In the genomic region with DNA sequence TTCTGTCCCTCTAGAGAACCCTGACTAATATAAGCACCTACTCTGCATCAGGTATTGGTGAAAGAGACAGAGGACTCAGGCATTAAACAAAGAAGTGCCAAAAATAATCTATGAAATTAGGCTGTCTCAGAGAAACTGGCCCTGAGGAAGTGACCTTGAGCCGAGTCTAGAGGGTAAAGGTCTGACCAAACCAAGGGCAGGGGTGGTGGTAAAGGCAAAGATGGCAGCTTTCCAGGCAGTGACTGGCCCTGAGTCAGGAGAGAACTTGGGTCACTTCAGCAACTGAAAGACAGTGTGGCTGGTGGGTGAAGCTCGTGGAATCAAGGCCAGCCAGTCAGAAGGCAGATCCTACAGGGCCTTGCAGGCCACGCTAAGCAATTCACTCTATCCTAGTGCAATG, we compare ENCODE assay signal across 1 cellular context.
TF ChIP-seq lines count a peak whose summit lies in the region.

No MANE protein-coding gene starts in this region.

TF ChIP-seq in HepG2, 621 proteins besides CTCF, POLR2A, EP300 and RAD21:
- TF ChIP-seq, protein P1, sequence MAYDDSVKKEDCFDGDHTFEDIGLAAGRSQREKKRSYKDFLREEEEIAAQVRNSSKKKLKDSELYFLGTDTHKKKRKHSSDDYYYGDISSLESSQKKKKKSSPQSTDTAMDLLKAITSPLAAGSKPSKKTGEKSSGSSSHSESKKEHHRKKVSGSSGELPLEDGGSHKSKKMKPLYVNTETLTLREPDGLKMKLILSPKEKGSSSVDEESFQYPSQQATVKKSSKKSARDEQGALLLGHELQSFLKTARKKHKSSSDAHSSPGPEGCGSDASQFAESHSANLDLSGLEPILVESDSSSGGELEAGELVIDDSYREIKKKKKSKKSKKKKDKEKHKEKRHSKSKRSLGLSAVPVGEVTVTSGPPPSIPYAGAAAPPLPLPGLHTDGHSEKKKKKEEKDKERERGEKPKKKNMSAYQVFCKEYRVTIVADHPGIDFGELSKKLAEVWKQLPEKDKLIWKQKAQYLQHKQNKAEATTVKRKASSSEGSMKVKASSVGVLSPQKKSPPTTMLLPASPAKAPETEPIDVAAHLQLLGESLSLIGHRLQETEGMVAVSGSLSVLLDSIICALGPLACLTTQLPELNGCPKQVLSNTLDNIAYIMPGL (CRISPR knock-in tag; IDR thresholded peaks at IDR 0.05; ENCODE audit: borderline replicate concordance in 1 of 2, low read depth in 1 of 2), result no peak
- TF ChIP-seq ZNF20 (CRISPR knock-in tag; IDR thresholded peaks at IDR 0.05), result no peak
- TF ChIP-seq ZNF232 (CRISPR knock-in tag; IDR thresholded peaks at IDR 0.05; ENCODE audit: borderline replicate concordance), result no peak
- no peak for TF ChIP-seq MEIS2 (CRISPR knock-in tag; IDR thresholded peaks at IDR 0.05)
- TF ChIP-seq, protein P2, sequence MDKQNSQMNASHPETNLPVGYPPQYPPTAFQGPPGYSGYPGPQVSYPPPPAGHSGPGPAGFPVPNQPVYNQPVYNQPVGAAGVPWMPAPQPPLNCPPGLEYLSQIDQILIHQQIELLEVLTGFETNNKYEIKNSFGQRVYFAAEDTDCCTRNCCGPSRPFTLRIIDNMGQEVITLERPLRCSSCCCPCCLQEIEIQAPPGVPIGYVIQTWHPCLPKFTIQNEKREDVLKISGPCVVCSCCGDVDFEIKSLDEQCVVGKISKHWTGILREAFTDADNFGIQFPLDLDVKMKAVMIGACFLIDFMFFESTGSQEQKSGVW (CRISPR knock-in tag; IDR thresholded peaks at IDR 0.05; ENCODE audit: borderline replicate concordance), result no peak
- no peak for TF ChIP-seq ZNF768 (CRISPR knock-in tag; IDR thresholded peaks at IDR 0.05)
- no peak for TF ChIP-seq BCL6 (CRISPR knock-in tag; IDR thresholded peaks at IDR 0.05)
- TF ChIP-seq ISL2 (CRISPR knock-in tag; IDR thresholded peaks at IDR 0.05), result no peak
- TF ChIP-seq, protein P3, sequence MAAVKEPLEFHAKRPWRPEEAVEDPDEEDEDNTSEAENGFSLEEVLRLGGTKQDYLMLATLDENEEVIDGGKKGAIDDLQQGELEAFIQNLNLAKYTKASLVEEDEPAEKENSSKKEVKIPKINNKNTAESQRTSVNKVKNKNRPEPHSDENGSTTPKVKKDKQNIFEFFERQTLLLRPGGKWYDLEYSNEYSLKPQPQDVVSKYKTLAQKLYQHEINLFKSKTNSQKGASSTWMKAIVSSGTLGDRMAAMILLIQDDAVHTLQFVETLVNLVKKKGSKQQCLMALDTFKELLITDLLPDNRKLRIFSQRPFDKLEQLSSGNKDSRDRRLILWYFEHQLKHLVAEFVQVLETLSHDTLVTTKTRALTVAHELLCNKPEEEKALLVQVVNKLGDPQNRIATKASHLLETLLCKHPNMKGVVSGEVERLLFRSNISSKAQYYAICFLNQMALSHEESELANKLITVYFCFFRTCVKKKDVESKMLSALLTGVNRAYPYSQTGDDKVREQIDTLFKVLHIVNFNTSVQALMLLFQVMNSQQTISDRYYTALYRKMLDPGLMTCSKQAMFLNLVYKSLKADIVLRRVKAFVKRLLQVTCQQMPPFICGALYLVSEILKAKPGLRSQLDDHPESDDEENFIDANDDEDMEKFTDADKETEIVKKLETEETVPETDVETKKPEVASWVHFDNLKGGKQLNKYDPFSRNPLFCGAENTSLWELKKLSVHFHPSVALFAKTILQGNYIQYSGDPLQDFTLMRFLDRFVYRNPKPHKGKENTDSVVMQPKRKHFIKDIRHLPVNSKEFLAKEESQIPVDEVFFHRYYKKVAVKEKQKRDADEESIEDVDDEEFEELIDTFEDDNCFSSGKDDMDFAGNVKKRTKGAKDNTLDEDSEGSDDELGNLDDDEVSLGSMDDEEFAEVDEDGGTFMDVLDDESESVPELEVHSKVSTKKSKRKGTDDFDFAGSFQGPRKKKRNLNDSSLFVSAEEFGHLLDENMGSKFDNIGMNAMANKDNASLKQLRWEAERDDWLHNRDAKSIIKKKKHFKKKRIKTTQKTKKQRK (IDR thresholded peaks at IDR 0.05; ENCODE audit: low read length), result no peak
- TF ChIP-seq REL (CRISPR knock-in tag; conservative IDR thresholded peaks at IDR 0.05), result no peak
- no peak for TF ChIP-seq ZNF790 (CRISPR knock-in tag; IDR thresholded peaks at IDR 0.05; ENCODE audit: borderline replicate concordance)
- TF ChIP-seq ZNF644 (CRISPR knock-in tag; IDR thresholded peaks at IDR 0.05; ENCODE audit: low read depth), result peak; percentile 60; the same call in 1 of the 2 replicates
- TF ChIP-seq, protein P4, sequence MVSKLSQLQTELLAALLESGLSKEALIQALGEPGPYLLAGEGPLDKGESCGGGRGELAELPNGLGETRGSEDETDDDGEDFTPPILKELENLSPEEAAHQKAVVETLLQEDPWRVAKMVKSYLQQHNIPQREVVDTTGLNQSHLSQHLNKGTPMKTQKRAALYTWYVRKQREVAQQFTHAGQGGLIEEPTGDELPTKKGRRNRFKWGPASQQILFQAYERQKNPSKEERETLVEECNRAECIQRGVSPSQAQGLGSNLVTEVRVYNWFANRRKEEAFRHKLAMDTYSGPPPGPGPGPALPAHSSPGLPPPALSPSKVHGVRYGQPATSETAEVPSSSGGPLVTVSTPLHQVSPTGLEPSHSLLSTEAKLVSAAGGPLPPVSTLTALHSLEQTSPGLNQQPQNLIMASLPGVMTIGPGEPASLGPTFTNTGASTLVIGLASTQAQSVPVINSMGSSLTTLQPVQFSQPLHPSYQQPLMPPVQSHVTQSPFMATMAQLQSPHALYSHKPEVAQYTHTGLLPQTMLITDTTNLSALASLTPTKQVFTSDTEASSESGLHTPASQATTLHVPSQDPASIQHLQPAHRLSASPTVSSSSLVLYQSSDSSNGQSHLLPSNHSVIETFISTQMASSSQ (IDR thresholded peaks at IDR 0.05; ENCODE audit: low read depth), result no peak
- TF ChIP-seq, protein P4 (CRISPR knock-in tag; IDR thresholded peaks at IDR 0.05; ENCODE audit: borderline replicate concordance), result no peak
- peak; percentile 23; the same call in 1 of the 2 replicates for TF ChIP-seq HNF4A (CRISPR knock-in tag; IDR thresholded peaks at IDR 0.05)
